ENCODE assay signal across 1 cellular context in the genomic region with DNA sequence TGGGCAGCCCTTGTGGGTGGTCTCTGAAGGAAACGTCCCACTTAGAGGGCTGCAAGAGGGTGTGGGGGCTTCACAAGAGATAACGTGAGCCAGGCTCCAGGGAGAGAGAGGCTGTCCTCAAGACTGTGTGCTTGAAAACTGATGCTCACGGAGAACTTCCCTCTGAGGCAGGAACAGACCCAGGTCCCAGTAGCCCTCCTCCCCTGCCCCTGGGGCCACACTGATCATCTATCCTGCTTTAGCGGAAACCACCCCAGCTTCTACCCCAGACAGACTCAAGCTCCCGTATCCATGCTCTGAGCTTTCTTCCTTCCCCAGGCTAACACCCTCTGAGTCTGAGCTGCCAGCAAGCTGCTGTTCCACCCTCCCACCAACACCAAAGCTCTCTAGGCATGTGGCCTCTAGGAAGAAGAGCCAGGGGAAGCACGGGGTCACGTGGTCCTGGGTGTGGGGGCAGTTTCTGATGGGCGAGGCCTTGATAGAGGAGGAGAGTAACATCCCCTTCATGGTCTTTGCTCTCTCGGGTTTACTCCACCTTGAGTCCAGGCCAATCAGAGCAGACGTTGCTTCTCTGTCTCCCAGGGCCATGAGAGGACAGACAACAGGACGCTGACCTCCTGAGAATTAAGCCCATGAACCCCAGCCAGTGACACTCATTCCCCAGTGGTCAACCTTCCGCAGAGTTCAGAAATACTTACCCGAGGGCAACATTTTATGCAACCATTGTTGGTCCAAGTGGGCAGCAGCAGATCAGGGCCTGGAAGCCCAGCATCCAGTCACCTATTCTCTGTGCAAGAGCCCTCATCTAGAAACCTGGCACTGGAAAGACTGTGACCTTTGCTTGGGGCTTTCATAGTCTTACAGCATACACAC.
TF ChIP-seq lines count a peak whose summit lies in the region.

No MANE protein-coding gene starts in this region.

TF ChIP-seq in HepG2, 621 proteins besides CTCF, POLR2A, EP300 and RAD21 (continued from another document and continues in another):
- TF ChIP-seq ZNF510 (CRISPR knock-in tag; IDR thresholded peaks at IDR 0.05; ENCODE audit: low read depth) = peak; percentile 99
- TF ChIP-seq, protein P1, sequence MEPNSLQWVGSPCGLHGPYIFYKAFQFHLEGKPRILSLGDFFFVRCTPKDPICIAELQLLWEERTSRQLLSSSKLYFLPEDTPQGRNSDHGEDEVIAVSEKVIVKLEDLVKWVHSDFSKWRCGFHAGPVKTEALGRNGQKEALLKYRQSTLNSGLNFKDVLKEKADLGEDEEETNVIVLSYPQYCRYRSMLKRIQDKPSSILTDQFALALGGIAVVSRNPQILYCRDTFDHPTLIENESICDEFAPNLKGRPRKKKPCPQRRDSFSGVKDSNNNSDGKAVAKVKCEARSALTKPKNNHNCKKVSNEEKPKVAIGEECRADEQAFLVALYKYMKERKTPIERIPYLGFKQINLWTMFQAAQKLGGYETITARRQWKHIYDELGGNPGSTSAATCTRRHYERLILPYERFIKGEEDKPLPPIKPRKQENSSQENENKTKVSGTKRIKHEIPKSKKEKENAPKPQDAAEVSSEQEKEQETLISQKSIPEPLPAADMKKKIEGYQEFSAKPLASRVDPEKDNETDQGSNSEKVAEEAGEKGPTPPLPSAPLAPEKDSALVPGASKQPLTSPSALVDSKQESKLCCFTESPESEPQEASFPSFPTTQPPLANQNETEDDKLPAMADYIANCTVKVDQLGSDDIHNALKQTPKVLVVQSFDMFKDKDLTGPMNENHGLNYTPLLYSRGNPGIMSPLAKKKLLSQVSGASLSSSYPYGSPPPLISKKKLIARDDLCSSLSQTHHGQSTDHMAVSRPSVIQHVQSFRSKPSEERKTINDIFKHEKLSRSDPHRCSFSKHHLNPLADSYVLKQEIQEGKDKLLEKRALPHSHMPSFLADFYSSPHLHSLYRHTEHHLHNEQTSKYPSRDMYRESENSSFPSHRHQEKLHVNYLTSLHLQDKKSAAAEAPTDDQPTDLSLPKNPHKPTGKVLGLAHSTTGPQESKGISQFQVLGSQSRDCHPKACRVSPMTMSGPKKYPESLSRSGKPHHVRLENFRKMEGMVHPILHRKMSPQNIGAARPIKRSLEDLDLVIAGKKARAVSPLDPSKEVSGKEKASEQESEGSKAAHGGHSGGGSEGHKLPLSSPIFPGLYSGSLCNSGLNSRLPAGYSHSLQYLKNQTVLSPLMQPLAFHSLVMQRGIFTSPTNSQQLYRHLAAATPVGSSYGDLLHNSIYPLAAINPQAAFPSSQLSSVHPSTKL (CRISPR knock-in tag; IDR thresholded peaks at IDR 0.05) = peak; percentile 92
- TF ChIP-seq, protein P2, sequence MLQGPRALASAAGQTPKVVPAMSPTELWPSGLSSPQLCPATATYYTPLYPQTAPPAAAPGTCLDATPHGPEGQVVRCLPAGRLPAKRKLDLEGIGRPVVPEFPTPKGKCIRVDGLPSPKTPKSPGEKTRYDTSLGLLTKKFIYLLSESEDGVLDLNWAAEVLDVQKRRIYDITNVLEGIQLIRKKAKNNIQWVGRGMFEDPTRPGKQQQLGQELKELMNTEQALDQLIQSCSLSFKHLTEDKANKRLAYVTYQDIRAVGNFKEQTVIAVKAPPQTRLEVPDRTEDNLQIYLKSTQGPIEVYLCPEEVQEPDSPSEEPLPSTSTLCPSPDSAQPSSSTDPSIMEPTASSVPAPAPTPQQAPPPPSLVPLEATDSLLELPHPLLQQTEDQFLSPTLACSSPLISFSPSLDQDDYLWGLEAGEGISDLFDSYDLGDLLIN (CRISPR knock-in tag; IDR thresholded peaks at IDR 0.05; ENCODE audit: borderline replicate concordance) = no peak
- TF ChIP-seq, protein P3, sequence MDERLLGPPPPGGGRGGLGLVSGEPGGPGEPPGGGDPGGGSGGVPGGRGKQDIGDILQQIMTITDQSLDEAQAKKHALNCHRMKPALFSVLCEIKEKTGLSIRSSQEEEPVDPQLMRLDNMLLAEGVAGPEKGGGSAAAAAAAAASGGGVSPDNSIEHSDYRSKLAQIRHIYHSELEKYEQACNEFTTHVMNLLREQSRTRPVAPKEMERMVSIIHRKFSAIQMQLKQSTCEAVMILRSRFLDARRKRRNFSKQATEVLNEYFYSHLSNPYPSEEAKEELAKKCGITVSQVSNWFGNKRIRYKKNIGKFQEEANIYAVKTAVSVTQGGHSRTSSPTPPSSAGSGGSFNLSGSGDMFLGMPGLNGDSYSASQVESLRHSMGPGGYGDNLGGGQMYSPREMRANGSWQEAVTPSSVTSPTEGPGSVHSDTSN (CRISPR knock-in tag; IDR thresholded peaks at IDR 0.05) = no peak; the same call in 1 of the 2 replicates
- no peak for TF ChIP-seq ZNF709 (CRISPR knock-in tag; IDR thresholded peaks at IDR 0.05)
- TF ChIP-seq NKX3-1 (CRISPR knock-in tag; IDR thresholded peaks at IDR 0.05) = peak; percentile 68
- TF ChIP-seq, protein P4, sequence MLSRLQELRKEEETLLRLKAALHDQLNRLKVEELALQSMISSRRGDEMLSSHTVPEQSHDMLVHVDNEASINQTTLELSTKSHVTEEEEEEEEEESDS (CRISPR knock-in tag; IDR thresholded peaks at IDR 0.05; ENCODE audit: borderline replicate concordance) = no peak; the same call in 1 of the 2 replicates
- TF ChIP-seq, protein P5, sequence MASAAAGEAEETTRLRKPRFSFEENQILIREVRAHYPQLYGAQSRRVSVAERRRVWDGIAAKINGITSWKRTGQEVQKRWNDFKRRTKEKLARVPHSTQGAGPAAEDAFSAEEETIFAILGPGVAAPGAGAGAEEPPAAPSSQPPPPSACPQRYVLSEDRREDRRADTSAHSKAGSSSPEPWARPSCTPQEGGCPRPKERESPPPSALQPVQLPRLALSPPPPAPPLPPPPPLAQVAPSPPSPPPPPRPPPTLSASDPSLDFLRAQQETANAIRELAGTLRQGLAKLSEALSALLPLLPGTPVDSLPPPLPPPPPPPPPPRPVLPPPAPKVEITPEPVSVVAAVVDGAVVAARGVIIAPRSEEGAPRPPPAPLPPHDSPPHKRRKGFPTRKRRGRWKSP (CRISPR knock-in tag; IDR thresholded peaks at IDR 0.05) = no peak
- TF ChIP-seq, protein P6, sequence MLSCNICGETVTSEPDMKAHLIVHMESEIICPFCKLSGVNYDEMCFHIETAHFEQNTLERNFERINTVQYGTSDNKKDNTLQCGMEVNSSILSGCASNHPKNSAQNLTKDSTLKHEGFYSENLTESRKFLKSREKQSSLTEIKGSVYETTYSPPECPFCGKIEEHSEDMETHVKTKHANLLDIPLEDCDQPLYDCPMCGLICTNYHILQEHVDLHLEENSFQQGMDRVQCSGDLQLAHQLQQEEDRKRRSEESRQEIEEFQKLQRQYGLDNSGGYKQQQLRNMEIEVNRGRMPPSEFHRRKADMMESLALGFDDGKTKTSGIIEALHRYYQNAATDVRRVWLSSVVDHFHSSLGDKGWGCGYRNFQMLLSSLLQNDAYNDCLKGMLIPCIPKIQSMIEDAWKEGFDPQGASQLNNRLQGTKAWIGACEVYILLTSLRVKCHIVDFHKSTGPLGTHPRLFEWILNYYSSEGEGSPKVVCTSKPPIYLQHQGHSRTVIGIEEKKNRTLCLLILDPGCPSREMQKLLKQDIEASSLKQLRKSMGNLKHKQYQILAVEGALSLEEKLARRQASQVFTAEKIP (CRISPR knock-in tag; IDR thresholded peaks at IDR 0.05; ENCODE audit: borderline replicate concordance) = no peak
- no peak for TF ChIP-seq ZNF790 (CRISPR knock-in tag; IDR thresholded peaks at IDR 0.05; ENCODE audit: borderline replicate concordance)
- TF ChIP-seq, protein P7, sequence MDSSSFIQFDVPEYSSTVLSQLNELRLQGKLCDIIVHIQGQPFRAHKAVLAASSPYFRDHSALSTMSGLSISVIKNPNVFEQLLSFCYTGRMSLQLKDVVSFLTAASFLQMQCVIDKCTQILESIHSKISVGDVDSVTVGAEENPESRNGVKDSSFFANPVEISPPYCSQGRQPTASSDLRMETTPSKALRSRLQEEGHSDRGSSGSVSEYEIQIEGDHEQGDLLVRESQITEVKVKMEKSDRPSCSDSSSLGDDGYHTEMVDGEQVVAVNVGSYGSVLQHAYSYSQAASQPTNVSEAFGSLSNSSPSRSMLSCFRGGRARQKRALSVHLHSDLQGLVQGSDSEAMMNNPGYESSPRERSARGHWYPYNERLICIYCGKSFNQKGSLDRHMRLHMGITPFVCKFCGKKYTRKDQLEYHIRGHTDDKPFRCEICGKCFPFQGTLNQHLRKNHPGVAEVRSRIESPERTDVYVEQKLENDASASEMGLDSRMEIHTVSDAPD (CRISPR knock-in tag; IDR thresholded peaks at IDR 0.05) = peak; percentile 95
- TF ChIP-seq ZNF678 (CRISPR knock-in tag; IDR thresholded peaks at IDR 0.05) = peak; percentile 90; the same call in 1 of the 2 replicates
- TF ChIP-seq ZNF543 (CRISPR knock-in tag; IDR thresholded peaks at IDR 0.05) = peak; percentile 98
- no peak for TF ChIP-seq ZNF563 (CRISPR knock-in tag; IDR thresholded peaks at IDR 0.05)
- TF ChIP-seq ZNF75D (CRISPR knock-in tag; IDR thresholded peaks at IDR 0.05; ENCODE audit: borderline replicate concordance) = no peak
- no peak for TF ChIP-seq TBP (CRISPR knock-in tag; IDR thresholded peaks at IDR 0.05)
- TF ChIP-seq ZBTB20 (CRISPR knock-in tag; IDR thresholded peaks at IDR 0.05; ENCODE audit: borderline replicate concordance, low read depth) = peak; percentile 99
- TF ChIP-seq ZNF343 (CRISPR knock-in tag; IDR thresholded peaks at IDR 0.05) = peak; percentile 100
- TF ChIP-seq KLF11 (CRISPR knock-in tag; IDR thresholded peaks at IDR 0.05) = peak; percentile 99
- TF ChIP-seq, protein P8, sequence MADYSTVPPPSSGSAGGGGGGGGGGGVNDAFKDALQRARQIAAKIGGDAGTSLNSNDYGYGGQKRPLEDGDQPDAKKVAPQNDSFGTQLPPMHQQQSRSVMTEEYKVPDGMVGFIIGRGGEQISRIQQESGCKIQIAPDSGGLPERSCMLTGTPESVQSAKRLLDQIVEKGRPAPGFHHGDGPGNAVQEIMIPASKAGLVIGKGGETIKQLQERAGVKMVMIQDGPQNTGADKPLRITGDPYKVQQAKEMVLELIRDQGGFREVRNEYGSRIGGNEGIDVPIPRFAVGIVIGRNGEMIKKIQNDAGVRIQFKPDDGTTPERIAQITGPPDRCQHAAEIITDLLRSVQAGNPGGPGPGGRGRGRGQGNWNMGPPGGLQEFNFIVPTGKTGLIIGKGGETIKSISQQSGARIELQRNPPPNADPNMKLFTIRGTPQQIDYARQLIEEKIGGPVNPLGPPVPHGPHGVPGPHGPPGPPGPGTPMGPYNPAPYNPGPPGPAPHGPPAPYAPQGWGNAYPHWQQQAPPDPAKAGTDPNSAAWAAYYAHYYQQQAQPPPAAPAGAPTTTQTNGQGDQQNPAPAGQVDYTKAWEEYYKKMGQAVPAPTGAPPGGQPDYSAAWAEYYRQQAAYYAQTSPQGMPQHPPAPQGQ (CRISPR knock-in tag; IDR thresholded peaks at IDR 0.05; ENCODE audit: borderline replicate concordance) = peak; percentile 56; the same call in 1 of the 2 replicates
- TF ChIP-seq SIX1 (CRISPR knock-in tag; IDR thresholded peaks at IDR 0.05; ENCODE audit: borderline replicate concordance) = peak; percentile 70
- no peak for TF ChIP-seq NFE2 (CRISPR knock-in tag; IDR thresholded peaks at IDR 0.05)
- TF ChIP-seq ZNF253 (CRISPR knock-in tag; IDR thresholded peaks at IDR 0.05; ENCODE audit: borderline replicate concordance) = no peak
- TF ChIP-seq, protein P9, sequence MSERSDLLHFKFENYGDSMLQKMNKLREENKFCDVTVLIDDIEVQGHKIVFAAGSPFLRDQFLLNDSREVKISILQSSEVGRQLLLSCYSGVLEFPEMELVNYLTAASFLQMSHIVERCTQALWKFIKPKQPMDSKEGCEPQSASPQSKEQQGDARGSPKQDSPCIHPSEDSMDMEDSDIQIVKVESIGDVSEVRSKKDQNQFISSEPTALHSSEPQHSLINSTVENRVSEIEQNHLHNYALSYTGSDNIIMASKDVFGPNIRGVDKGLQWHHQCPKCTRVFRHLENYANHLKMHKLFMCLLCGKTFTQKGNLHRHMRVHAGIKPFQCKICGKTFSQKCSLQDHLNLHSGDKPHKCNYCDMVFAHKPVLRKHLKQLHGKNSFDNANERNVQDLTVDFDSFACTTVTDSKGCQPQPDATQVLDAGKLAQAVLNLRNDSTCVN (CRISPR knock-in tag; IDR thresholded peaks at IDR 0.05; ENCODE audit: borderline replicate concordance) = peak; percentile 96
- peak; percentile 96 for TF ChIP-seq TOPORS (CRISPR knock-in tag; IDR thresholded peaks at IDR 0.05)
- peak; percentile 99; the same call in 1 of the 2 replicates for TF ChIP-seq SAFB2 (CRISPR knock-in tag; IDR thresholded peaks at IDR 0.05; ENCODE audit: borderline replicate concordance, low read depth)
- TF ChIP-seq KDM4B (CRISPR knock-in tag; IDR thresholded peaks at IDR 0.05) = peak; percentile 86; the same call in 1 of the 2 replicates
- TF ChIP-seq ZNF441 (CRISPR knock-in tag; IDR thresholded peaks at IDR 0.05; ENCODE audit: borderline replicate concordance) = peak; percentile 97
- peak; percentile 57; the same call in 1 of the 2 replicates for TF ChIP-seq ZSCAN22 (CRISPR knock-in tag; IDR thresholded peaks at IDR 0.05)
- no peak; the same call in 1 of the 2 replicates for TF ChIP-seq ZNF354B (CRISPR knock-in tag; IDR thresholded peaks at IDR 0.05)
- TF ChIP-seq PHF21A (CRISPR knock-in tag; IDR thresholded peaks at IDR 0.05) = no peak
- TF ChIP-seq ZNF839 (CRISPR knock-in tag; IDR thresholded peaks at IDR 0.05; ENCODE audit: borderline replicate concordance) = no peak
- TF ChIP-seq ZNF546 (CRISPR knock-in tag; conservative IDR thresholded peaks at IDR 0.05) = peak; percentile 76; the same call in 1 of the 2 replicates
- TF ChIP-seq HOXA5 (CRISPR knock-in tag; IDR thresholded peaks at IDR 0.05) = peak; percentile 95; the same call in 1 of the 2 replicates
- no peak for TF ChIP-seq ZNF780A (CRISPR knock-in tag; IDR thresholded peaks at IDR 0.05)
- no peak for TF ChIP-seq ZNF749 (CRISPR knock-in tag; IDR thresholded peaks at IDR 0.05; ENCODE audit: borderline replicate concordance)
- TF ChIP-seq ZNF841 (CRISPR knock-in tag; IDR thresholded peaks at IDR 0.05; ENCODE audit: borderline replicate concordance) = no peak
- TF ChIP-seq, protein P10, sequence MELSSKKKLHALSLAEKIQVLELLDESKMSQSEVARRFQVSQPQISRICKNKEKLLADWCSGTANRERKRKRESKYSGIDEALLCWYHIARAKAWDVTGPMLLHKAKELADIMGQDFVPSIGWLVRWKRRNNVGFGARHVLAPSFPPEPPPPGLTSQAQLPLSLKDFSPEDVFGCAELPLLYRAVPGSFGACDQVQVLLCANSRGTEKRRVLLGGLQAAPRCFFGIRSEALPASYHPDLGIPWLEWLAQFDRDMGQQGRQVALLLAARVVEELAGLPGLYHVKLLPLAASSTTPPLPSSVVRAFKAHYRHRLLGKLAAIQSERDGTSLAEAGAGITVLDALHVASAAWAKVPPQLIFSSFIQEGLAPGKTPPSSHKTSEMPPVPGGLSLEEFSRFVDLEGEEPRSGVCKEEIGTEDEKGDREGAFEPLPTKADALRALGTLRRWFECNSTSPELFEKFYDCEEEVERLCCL (CRISPR knock-in tag; IDR thresholded peaks at IDR 0.05; ENCODE audit: borderline replicate concordance) = peak; percentile 94; the same call in 1 of the 2 replicates
- peak; percentile 99 for TF ChIP-seq ZNF33B (CRISPR knock-in tag; IDR thresholded peaks at IDR 0.05)
- TF ChIP-seq KAT2B (IDR thresholded peaks at IDR 0.05; ENCODE audit: borderline replicate concordance, low read depth, low read length) = no peak
- no peak for TF ChIP-seq ZNF33A (CRISPR knock-in tag; IDR thresholded peaks at IDR 0.05; ENCODE audit: borderline replicate concordance)
- TF ChIP-seq GATA4 (IDR thresholded peaks at IDR 0.05; ENCODE audit: borderline replicate concordance, low read depth) = peak; percentile 97
- no peak for TF ChIP-seq ZNF737 (CRISPR knock-in tag; IDR thresholded peaks at IDR 0.05; ENCODE audit: borderline replicate concordance)
- TF ChIP-seq ETV6 (CRISPR knock-in tag; conservative IDR thresholded peaks at IDR 0.05) = peak; percentile 94
- TF ChIP-seq RBM39 (IDR thresholded peaks at IDR 0.05; ENCODE audit: low read depth, low read length, poor library complexity, severe bottlenecking) = peak; percentile 87
